17 cellular contexts compared by ENCODE assay signal in the genomic region with DNA sequence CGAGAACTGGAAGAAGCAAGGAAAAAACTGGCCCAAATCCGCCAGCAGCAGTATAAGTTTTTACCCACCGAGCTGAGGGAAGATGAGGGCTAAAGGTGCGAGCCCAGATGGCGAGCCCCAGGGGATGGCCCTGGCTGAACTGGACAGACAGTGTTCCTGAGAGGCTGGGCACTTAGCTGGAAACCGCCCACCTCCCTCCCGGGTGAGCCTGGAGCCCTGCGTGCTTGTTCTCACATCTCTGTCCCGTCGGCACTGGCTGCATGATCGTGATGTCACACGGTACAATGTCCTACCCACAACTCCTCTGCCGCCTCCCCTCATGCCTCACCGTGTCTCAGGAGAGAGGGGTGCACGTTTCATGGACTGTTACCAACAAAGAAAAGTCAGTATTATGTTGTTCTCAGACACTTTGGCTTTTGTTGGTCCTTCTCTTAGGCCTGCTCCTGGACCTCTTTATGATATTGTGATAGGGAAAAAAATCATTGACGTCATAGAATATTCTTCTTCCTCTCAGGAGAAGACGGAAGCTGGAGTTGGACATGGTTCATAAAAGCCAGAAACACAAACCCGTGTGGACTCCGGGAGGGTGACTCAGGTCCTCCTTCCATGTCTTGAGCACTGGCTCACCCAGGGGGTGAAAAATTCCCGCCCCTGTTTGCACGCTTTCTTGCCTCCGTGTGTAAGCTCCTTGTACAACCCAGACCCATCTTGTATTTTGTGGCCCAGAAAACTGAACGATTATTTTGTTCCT.
"Had no signal": no experiment of that assay in that cellular context is flagged by ENCODE, and none has a peak within 500 bp of the region (broad histone marks: within the 10 kb centered on the region; RNA-seq: fewer than 3 reads in every experiment).

No MANE protein-coding gene starts in this region.

- H3K36me3 Mint-ChIP-seq: activated CD4-positive, alpha-beta memory T cell treated with anti-CD3 and anti-CD28 coated beads for 36 hours; activated naive CD8-positive, alpha-beta T cell treated with anti-CD3 and anti-CD28 coated beads, Interleukin-2, amount 10 ng/mL, durations not matched to agents 7 days and 5 days; stimulated activated memory B cell treated with anti-CD40 and anti-IgM and Interleukin-4, amounts not matched to agents 10 μg/mL and 1 μg/mL and 100 μg/mL, for 72 hours had no signal

- H3K4me3 ChIP-seq: cardiac muscle cell, colonic mucosa, gastrocnemius medialis, pancreas had no signal

- H3K36me3 ChIP-seq: cardiac muscle cell had no signal

- H3K4me1 ChIP-seq: colonic mucosa had no signal

- ATAC-seq: activated T-cell treated with anti-CD3 and anti-CD28 coated beads, Interleukin-2, amount 50 U/mL, for 72 hours; gastrocnemius medialis; left colon; stimulated activated memory B cell treated with anti-CD40 and anti-IgM and Interleukin-4, amounts not matched to agents 10 μg/mL and 1 μg/mL and 100 μg/mL, for 72 hours had no signal

- H3K4me1 Mint-ChIP-seq: activated naive CD8-positive, alpha-beta T cell treated with anti-CD3 and anti-CD28 coated beads, Interleukin-2, amount 10 ng/mL, durations not matched to agents 7 days and 5 days; stimulated activated memory B cell treated with anti-CD40 and anti-IgM and Interleukin-4, amounts not matched to agents 10 μg/mL and 1 μg/mL and 100 μg/mL, for 72 hours had no signal

- H3K27me3 Mint-ChIP-seq: type B pancreatic cell had no signal

- H3K27ac Mint-ChIP-seq: activated CD4-positive, alpha-beta memory T cell treated with anti-CD3 and anti-CD28 coated beads for 36 hours; activated naive CD8-positive, alpha-beta T cell treated with anti-CD3 and anti-CD28 coated beads, Interleukin-2, amount 10 ng/mL, durations not matched to agents 7 days and 5 days; activated T-cell treated with anti-CD3 and anti-CD28 coated beads, Interleukin-2, amount 50 U/mL, for 72 hours; stimulated activated memory B cell treated with anti-CD40 and anti-IgM and Interleukin-4, amounts not matched to agents 10 μg/mL and 1 μg/mL and 100 μg/mL, for 72 hours; type B pancreatic cell had no signal

- H3K27ac ChIP-seq: cardiac muscle cell, colonic mucosa, gastrocnemius medialis, VCaP had no signal

- H3K9me3 Mint-ChIP-seq: activated CD4-positive, alpha-beta memory T cell treated with anti-CD3 and anti-CD28 coated beads for 36 hours; activated naive CD8-positive, alpha-beta T cell treated with anti-CD3 and anti-CD28 coated beads, Interleukin-2, amount 10 ng/mL, durations not matched to agents 7 days and 5 days; activated T-cell treated with anti-CD3 and anti-CD28 coated beads, Interleukin-2, amount 50 U/mL, for 72 hours; neural crest cell; stimulated activated memory B cell treated with anti-CD40 and anti-IgM and Interleukin-4, amounts not matched to agents 10 μg/mL and 1 μg/mL and 100 μg/mL, for 72 hours; type B pancreatic cell had no signal

- H3K9me3 ChIP-seq: colonic mucosa, gastrocnemius medialis, pancreas had no signal

- DNase-seq: activated CD4-positive, alpha-beta memory T cell treated with anti-CD3 and anti-CD28 coated beads for 36 hours; activated naive CD8-positive, alpha-beta T cell treated with anti-CD3 and anti-CD28 coated beads, Interleukin-2, amount 10 ng/mL, durations not matched to agents 7 days and 5 days; activated T-cell treated with anti-CD3 and anti-CD28 coated beads, Interleukin-2, amount 50 U/mL, for 72 hours; aorta; colonic mucosa; effector CD4-positive, alpha-beta T cell; gastrocnemius medialis; hypothalamus; left colon; pancreas; retina; T-helper 1 cell had no signal

- H3K27me3 ChIP-seq: cardiac muscle cell, colonic mucosa, gastrocnemius medialis, pancreas had no signal

- H3K4me3 Mint-ChIP-seq: activated CD4-positive, alpha-beta memory T cell treated with anti-CD3 and anti-CD28 coated beads for 36 hours; activated naive CD8-positive, alpha-beta T cell treated with anti-CD3 and anti-CD28 coated beads, Interleukin-2, amount 10 ng/mL, durations not matched to agents 7 days and 5 days; activated T-cell treated with anti-CD3 and anti-CD28 coated beads, Interleukin-2, amount 50 U/mL, for 72 hours; neural crest cell; stimulated activated memory B cell treated with anti-CD40 and anti-IgM and Interleukin-4, amounts not matched to agents 10 μg/mL and 1 μg/mL and 100 μg/mL, for 72 hours; type B pancreatic cell had no signal
